Comparison of ENCODE assay signal across 8 cellular contexts in genomic region chr11:14499560-14500180, GRCh38. TPM values are rescaled to one million over a fixed set of nuclear protein-coding genes. Genes with fewer than 3 reads are reported as not detected.
DNase-seq lines count a peak whose midpoint lies in the region; ATAC-seq and TF ChIP-seq lines count a peak whose summit lies in the region.

Gene COPB1, minus strand, starts transcription at chr11:14499811. Its CDS starts 883 bp downstream, at chr11:14498928.

- H3K27me3 Mint-ChIP-seq in activated T-helper 17 cell treated with anti-CD3 and anti-CD28 coated beads, Interleukin-2, amount 50 U/mL, for 72 hours, result no peaks in the 10 kb centered on the region
- no peaks in the 10 kb centered on the region for H3K27me3 Mint-ChIP-seq in nephron (ENCODE audit: low read depth)
- no peaks in the 10 kb centered on the region for H3K27me3 Mint-ChIP-seq in stimulated activated naive CD8-positive, alpha-beta T cell treated with anti-CD3 and anti-CD28 coated beads, Interleukin-15, Interleukin-2, amounts not matched to agents 100 ng/mL and 50 ng/mL, for 24 hours

- no peaks in the 10 kb centered on the region for H3K9me3 Mint-ChIP-seq in activated T-helper 17 cell treated with anti-CD3 and anti-CD28 coated beads, Interleukin-2, amount 50 U/mL, for 72 hours
- H3K9me3 Mint-ChIP-seq in nephron, result no peaks in the 10 kb centered on the region
- H3K9me3 Mint-ChIP-seq in stimulated activated naive CD8-positive, alpha-beta T cell treated with anti-CD3 and anti-CD28 coated beads, Interleukin-15, Interleukin-2, amounts not matched to agents 100 ng/mL and 50 ng/mL, for 24 hours, result no peaks in the 10 kb centered on the region

- H3K27ac ChIP-seq in RWPE1, result peak within 1 kb of the TSS; percentile 76

- H3K4me3 ChIP-seq in LNCaP clone FGC (ENCODE audit: low read depth, low read length), result peak within 1 kb of the TSS; percentile 71
- peak within 1 kb of the TSS; percentile 93 for H3K4me3 ChIP-seq in fibroblast of pulmonary artery (replicated peaks; ENCODE audit: low read depth, low read length)

- H3K4me1 Mint-ChIP-seq in activated T-helper 17 cell treated with anti-CD3 and anti-CD28 coated beads, Interleukin-2, amount 50 U/mL, for 72 hours, result peaks cover 17% of the 10 kb centered on the region
- peaks cover 31% of the 10 kb centered on the region for H3K4me1 Mint-ChIP-seq in nephron
- peaks cover 45% of the 10 kb centered on the region for H3K4me1 Mint-ChIP-seq in stimulated activated naive CD8-positive, alpha-beta T cell treated with anti-CD3 and anti-CD28 coated beads, Interleukin-15, Interleukin-2, amounts not matched to agents 100 ng/mL and 50 ng/mL, for 24 hours (ENCODE audit: low read depth)

- H3K36me3 Mint-ChIP-seq in activated T-helper 17 cell treated with anti-CD3 and anti-CD28 coated beads, Interleukin-2, amount 50 U/mL, for 72 hours (ENCODE audit: low read depth), result peaks cover 86% of the 10 kb centered on the region
- peaks cover 51% of the 10 kb centered on the region for H3K36me3 Mint-ChIP-seq in nephron (ENCODE audit: low read depth)
- peaks cover 53% of the 10 kb centered on the region for H3K36me3 Mint-ChIP-seq in stimulated activated naive CD8-positive, alpha-beta T cell treated with anti-CD3 and anti-CD28 coated beads, Interleukin-15, Interleukin-2, amounts not matched to agents 100 ng/mL and 50 ng/mL, for 24 hours (ENCODE audit: low read depth)

- CTCF ChIA-PET in RWPE1 (lab: Yijun Ruan, JAX), result no interaction called here

- H3K27ac Mint-ChIP-seq in activated T-helper 17 cell treated with anti-CD3 and anti-CD28 coated beads, Interleukin-2, amount 50 U/mL, for 72 hours, result peak within 1 kb of the TSS; percentile 94
- H3K27ac Mint-ChIP-seq in nephron, result peak within 1 kb of the TSS; percentile 97 to 98 (median 97)
- peak within 1 kb of the TSS; percentile 98 for H3K27ac Mint-ChIP-seq in stimulated activated naive CD8-positive, alpha-beta T cell treated with anti-CD3 and anti-CD28 coated beads, Interleukin-15, Interleukin-2, amounts not matched to agents 100 ng/mL and 50 ng/mL, for 24 hours

- H3K4me3 Mint-ChIP-seq in activated T-helper 17 cell treated with anti-CD3 and anti-CD28 coated beads, Interleukin-2, amount 50 U/mL, for 72 hours, result peak within 1 kb of the TSS; percentile 87
- H3K4me3 Mint-ChIP-seq in nephron, result peak within 1 kb of the TSS; percentile 97 to 100 (median 99)
- peak within 1 kb of the TSS; percentile 94 for H3K4me3 Mint-ChIP-seq in stimulated activated naive CD8-positive, alpha-beta T cell treated with anti-CD3 and anti-CD28 coated beads, Interleukin-15, Interleukin-2, amounts not matched to agents 100 ng/mL and 50 ng/mL, for 24 hours

- POLR2A ChIA-PET in RWPE1 (lab: Yijun Ruan, JAX; ENCODE audit: low non-redundant PET), result no interaction called here

- ATAC-seq in activated T-helper 17 cell treated with anti-CD3 and anti-CD28 coated beads, Interleukin-2, amount 50 U/mL, for 72 hours (replicated peaks), result peak; percentile 98

- DNase-seq in Daoy (ENCODE audit: low read depth) (peak; percentile 95), GOT3 (lab: John Stamatoyannopoulos, UW) (peak; percentile 26), LNCaP clone FGC (ENCODE audit: low read depth) (peak; percentile 87), RWPE1 (ENCODE audit: low spot score) (peak; percentile 90), fibroblast of pulmonary artery (ENCODE audit: low read depth) (peak; percentile 95)

- TF ChIP-seq CTCF in LNCaP clone FGC (IDR thresholded peaks at IDR 0.05; ENCODE audit: control insufficient read depth, extremely low read depth, insufficient read depth) (no peak), RWPE1 (conservative IDR thresholded peaks at IDR 0.05; ENCODE audit: low read depth) (no peak), fibroblast of pulmonary artery (IDR thresholded peaks at IDR 0.05; ENCODE audit: low read length, missing control alignments) (no peak), nephron (IDR thresholded peaks at IDR 0.05; ENCODE audit: unreplicated experiment in 3 of 3) (no peak)

RNA-seq across cellular contexts. Expression of gene COPB1, which starts in this region (rescaled TPM):
- 224 and 254 TPM in 2 replicates for total RNA-seq in Daoy (2014; rRNA removed; shearing (Covaris generic))
- total RNA-seq in activated T-helper 17 cell treated with anti-CD3 and anti-CD28 coated beads, Interleukin-2, amount 50 U/mL, for 72 hours, result 100 to 1,000 TPM in 1 of 2 donors, 10 to 100 TPM in 1; 93.4 to 103 TPM

Comparison
In these comparisons a context has a peak if more than half of its experiments do, and no peak if none do; other contexts are left out.
1. Peak in every context shown above with its lines: DNase-seq, ATAC-seq, H3K4me3 ChIP-seq and H3K27ac ChIP-seq.
2. DNase-seq: peak in every context shown above with its lines; median percentile 95 in Daoy; 95 in fibroblast of pulmonary artery; 90 in RWPE1; 87 in LNCaP clone FGC; 26 in GOT3.